Comparison of ENCODE assay signal across 37 cellular contexts in genomic region chr19:47534628-47535027, GRCh38. TPM values are rescaled to one million over a fixed set of nuclear protein-coding genes. Genes with fewer than 3 reads are reported as not detected.
A peak's percentile ranks its signal among the peaks of the same experiment; 100 is the strongest.
DNase-seq lines count a peak whose midpoint lies in the region; ATAC-seq, FAIRE-seq and TF ChIP-seq lines count a peak whose summit lies in the region.
"Had no signal": no experiment of that assay in that cellular context is flagged by ENCODE, and none has a peak within 500 bp of the region (broad histone marks: within the 10 kb centered on the region; RNA-seq: fewer than 3 reads in every experiment).

No MANE protein-coding gene starts in this region.

- DNase-seq in K562 (ENCODE audit: extremely low read depth in 1 of 4, low spot score in 3 of 4) (no peak), omental fat pad (ENCODE audit: low spot score) (no peak)
- DNase-seq: 8988T; ACHN; AML-193; BE2C; C1 segment of cervical spinal cord; Caco-2; Calu3; CD4-positive, alpha-beta memory T cell; CD4-positive, alpha-beta T cell; CD4-positive, CD25-positive, alpha-beta regulatory T cell; CD8-positive, alpha-beta memory T cell; CD8-positive, alpha-beta T cell; COR-L47; DMS 273 treated with DMSO at 0.1 percent for 48 hours; DMS153; DMS53; DMS79; DMS79 treated with DMSO at 0.1 percent for 48 hours; DND-41; EL had no signal

- H3K9ac ChIP-seq in K562 (ENCODE audit: insufficient read depth in 1 of 2, low read depth in 2 of 2, low read length in 2 of 2) = no peak overlapping the region
- H3K9ac ChIP-seq: BLaER1; BLaER1 treated with 17β-estradiol and CSF1 and Interleukin-3, amounts not matched to agents 10 nM and 100 nM had no signal

- POLR2A ChIA-PET in HEK293 (lab: Yijun Ruan, JAX) (interaction anchor here (0.7 kb wide), 1 partner anchor 49 kb away, joined by 3 read pairs; no protein-coding TSS in a partner anchor), K562 (lab: Yijun Ruan, JAX) (no interaction called here)

- BruUV-seq in K562 (replicated peaks; lab: Mats Ljungman, UMichigan) = no TSS peak

- TF ChIP-seq RAD21 in K562 (CRISPR knock-in tag; conservative IDR thresholded peaks at IDR 0.05 in 1 of 2, IDR thresholded peaks at IDR 0.05 in 1 of 2) = no peak

- H3K79me2 ChIP-seq in K562 (ENCODE audit: control insufficient read depth, insufficient read depth, low read length) = no peaks in the 10 kb centered on the region

- intact Hi-C loops in K562 (cut with micrococcal nuclease) = no loop called here

- TF ChIP-seq EP300 in K562 (IDR thresholded peaks at IDR 0.05; ENCODE audit: low read length) = no peak

- 0% methylated on average over 1 of the region's 1 CpG for WGBS in K562 (ENCODE audit: insufficient coverage, low coverage, missing lambda C conversion rate)

- no peak overlapping the region for H3K4me2 ChIP-seq in K562 (ENCODE audit: insufficient read depth, low read length)
- H3K4me2 ChIP-seq: A549; BLaER1; BLaER1 treated with 17β-estradiol and CSF1 and Interleukin-3, amounts not matched to agents 10 nM and 100 nM had no signal

- no peak for FAIRE-seq in K562 (lab: Jason Lieb, UNC)
- FAIRE-seq: A204.1, D721Med had no signal

- H3K36me3 ChIP-seq in HEK293 (ENCODE audit: control insufficient read depth in 2 of 2, insufficient read depth in 1 of 2, low read length in 2 of 2) (no peaks in the 10 kb centered on the region), K562 (ENCODE audit: control insufficient read depth, insufficient read depth, low read length) (no peaks in the 10 kb centered on the region)
- H3K36me3 ChIP-seq: BE2C; BLaER1; BLaER1 treated with 17β-estradiol and CSF1 and Interleukin-3, amounts not matched to agents 10 nM and 100 nM had no signal

- no peak overlapping the region for H2AFZ ChIP-seq in K562 (ENCODE audit: low read depth, low read length)

- no peak overlapping the region for H3K27ac ChIP-seq in HEK293 (ENCODE audit: extremely low read depth, low read depth, low read length)
- H3K27ac ChIP-seq in K562 (ENCODE audit: extremely low read depth, low read depth, low read length) = no peak overlapping the region
- H3K27ac ChIP-seq: 22Rv1; A549; BLaER1; BLaER1 treated with 17β-estradiol and CSF1 and Interleukin-3, amounts not matched to agents 10 nM and 100 nM; C4-2B had no signal

- TF ChIP-seq CTCF in HEK293 (tag by site-specific recombination; IDR thresholded peaks at IDR 0.05) (no peak), K562 (IDR thresholded peaks at IDR 0.05 in 2 of 3, conservative IDR thresholded peaks at IDR 0.05 in 1 of 3; ENCODE audit: insufficient read depth in 2 of 3, low read depth in 1 of 3, low read length in 3 of 3) (no peak), omental fat pad (IDR thresholded peaks at IDR 0.05) (no peak)

- in situ Hi-C loops in K562 (cut with MboI) = no loop called here

- H3K27me3 ChIP-seq in K562 (ENCODE audit: control insufficient read depth in 2 of 2, insufficient read depth in 2 of 2, low read length in 2 of 2) = no peaks in the 10 kb centered on the region; a peak in 1 of 5 replicates
- H3K27me3 ChIP-seq: BE2C had no signal

- ATAC-seq in K562 (no peak), GM21390 (IDR thresholded peaks at IDR 0.05; ENCODE audit: unreplicated experiment) (no peak), omental fat pad (ENCODE audit: low FRiP score) (no peak)
- ATAC-seq: A549; CD8-positive, alpha-beta T cell had no signal

- H4K20me1 ChIP-seq in K562 (replicated peaks; ENCODE audit: control insufficient read depth, insufficient read depth, low read length) = no peaks in the 10 kb centered on the region
- H4K20me1 ChIP-seq: BLaER1; BLaER1 treated with 17β-estradiol and CSF1 and Interleukin-3, amounts not matched to agents 10 nM and 100 nM had no signal

- no peak for TF ChIP-seq POLR2A in K562 (conservative IDR thresholded peaks at IDR 0.05)

- H3K4me3 ChIP-seq in HEK293 (ENCODE audit: low read depth, low read length) (no peak overlapping the region), K562 (no peak overlapping the region)
- H3K4me3 ChIP-seq: A549; BLaER1; BLaER1 treated with 17β-estradiol and CSF1 and Interleukin-3, amounts not matched to agents 10 nM and 100 nM had no signal

- H3K9me3 ChIP-seq in HEK293 (ENCODE audit: control insufficient read depth, insufficient read depth, low read depth, low read length) (no peaks in the 10 kb centered on the region), K562 (replicated peaks; ENCODE audit: control insufficient read depth, insufficient read depth, low read depth, low read length) (no peaks in the 10 kb centered on the region)
- H3K9me3 ChIP-seq: A549; BE2C; BLaER1; BLaER1 treated with 17β-estradiol and CSF1 and Interleukin-3, amounts not matched to agents 10 nM and 100 nM had no signal

- H3K4me1 ChIP-seq in HEK293 (ENCODE audit: control insufficient read depth, insufficient read depth, low read length) (no peaks in the 10 kb centered on the region), K562 (replicated peaks in 1 of 2; ENCODE audit: control insufficient read depth in 2 of 2, insufficient read depth in 2 of 2, low read length in 2 of 2) (peaks cover 13 to 22% of the 10 kb centered on the region in 2 experiments)
- H3K4me1 ChIP-seq: A549 had no signal

- H3K9me1 ChIP-seq in K562 (ENCODE audit: control insufficient read depth, insufficient read depth, low read length) = no peaks in the 10 kb centered on the region

- CTCF ChIA-PET in HEK293 (lab: Yijun Ruan, JAX) = interaction anchor here (0.6 to 5.1 kb wide), 3 partner anchors 19 to 233 kb away, joined by 3 to 19 read pairs (median 3); partner anchors contain the start of gene NAPA
- CTCF ChIA-PET in K562 (lab: Yijun Ruan, JAX; ENCODE audit: low intra/inter-chr PET ratio) = no interaction called here

TF ChIP-seq in K562, 482 proteins besides CTCF, POLR2A, EP300 and RAD21 (continues in another document):
- no peak for TF ChIP-seq ZNF766 (CRISPR knock-in tag; conservative IDR thresholded peaks at IDR 0.05)
- peak; percentile 62 for TF ChIP-seq ZNF316 (IDR thresholded peaks at IDR 0.05)

RNA-seq across cellular contexts. Expression of gene NAPA, which starts 19.8 kb away (rescaled TPM):
- 45.2 and 101 TPM in 2 replicates for total RNA-seq in K562 (2011; cell fraction: chromatin; rRNA removed; ENCODE audit: low replicate concordance)
- 60.4 and 69.0 TPM in 2 replicates for total RNA-seq in K562 (2011; cell fraction: nucleolus; rRNA removed)
- total RNA-seq in K562 (2011; cell fraction: nucleoplasm; rRNA removed) = 46.8 and 63.8 TPM in 2 replicates
- total RNA-seq in K562 (2014; rRNA removed) (98.6 and 103 TPM in 2 replicates), K562 (2014; rRNA removed; fragmentation: Illumina TruSeq; extraction: Trizol) (23.3 and 25.7 TPM in 2 replicates), K562 (2015; rRNA removed; fragmentation: Illumina TruSeq; extraction: Trizol) (49.3 and 49.4 TPM in 2 replicates), K562 (2021) (88.5 and 92.6 TPM in 2 replicates), omental fat pad (10 to 100 TPM; 77.5 to 83.6 (median 81.0) TPM)
- polyA plus RNA-seq in K562 (2011; rRNA removed) (77.5 and 115 TPM in 2 replicates), K562 (2014; fragmentation: Illumina TruSeq; extraction: Trizol) (82.2 and 88.2 TPM in 2 replicates), K562 (2014; fragmentation: Nextera tagmentation; extraction: Ambion mirVana) (10 to 100 TPM in 1 of 2 experiments, 1 to 10 TPM in 1; 5.4 to 22.4 TPM), K562 (2014; rRNA removed) (79.3 and 91.8 TPM in 2 replicates)
- 74.7 and 132 TPM in 2 replicates for polyA plus RNA-seq in K562 (2011; cell fraction: cytosol; rRNA removed)
- polyA plus RNA-seq in K562 (2011; cell fraction: nucleus; rRNA removed) = 52.5 and 61.2 TPM in 2 replicates
- 72.3 and 117 TPM in 2 replicates for polyA plus RNA-seq in K562 (2012)
- polyA minus RNA-seq in K562 (2011; rRNA and poly(A)+ RNA removed) = 66.5 and 83.7 TPM in 2 replicates
- 79.6 and 85.6 TPM in 2 replicates for polyA minus RNA-seq in K562 (2011; cell fraction: cytosol; rRNA and poly(A)+ RNA removed)
- 26.5 and 37.7 TPM in 2 replicates for polyA minus RNA-seq in K562 (2011; cell fraction: nucleus; rRNA and poly(A)+ RNA removed)

RNA-seq across cellular contexts. Expression of gene ZNF541, which starts 38.3 kb away (rescaled TPM):
- total RNA-seq in K562 (2011; cell fraction: chromatin; rRNA removed; ENCODE audit: low replicate concordance) = not detected in 2 replicates
- not detected in 2 replicates for total RNA-seq in K562 (2011; cell fraction: nucleolus; rRNA removed)
- not detected in 2 replicates for total RNA-seq in K562 (2011; cell fraction: nucleoplasm; rRNA removed)
- 0.09 and 0.12 TPM in 2 replicates for total RNA-seq in K562 (2014; rRNA removed)
- total RNA-seq in K562 (2014; rRNA removed; fragmentation: Illumina TruSeq; extraction: Trizol) = 0.03 and 0.04 TPM in 2 replicates
- total RNA-seq in K562 (2015; rRNA removed; fragmentation: Illumina TruSeq; extraction: Trizol) = 0.08 and 0.11 TPM in 2 replicates
- total RNA-seq in K562 (2021) = 0.04 and 0.16 TPM in 2 replicates
- 0.06 and 0.15 TPM in 2 replicates for polyA plus RNA-seq in K562 (2011; rRNA removed)
- 0.10 and 0.15 TPM in 2 replicates for polyA plus RNA-seq in K562 (2011; cell fraction: cytosol; rRNA removed)
- 0.07 TPM in 1 of 2 replicates, not detected in the other for polyA plus RNA-seq in K562 (2011; cell fraction: nucleus; rRNA removed)
- polyA plus RNA-seq in K562 (2012) = 0.14 and 0.37 TPM in 2 replicates
- 0.07 TPM in 1 of 2 replicates, not detected in the other for polyA plus RNA-seq in K562 (2014; fragmentation: Illumina TruSeq; extraction: Trizol)
- polyA plus RNA-seq in K562 (2014; fragmentation: Nextera tagmentation; extraction: Ambion mirVana) = under 1 TPM in 1 of 2 experiments, not detected in 1; 0.04 TPM
- 0.03 and 0.04 TPM in 2 replicates for polyA plus RNA-seq in K562 (2014; rRNA removed)
- polyA minus RNA-seq in K562 (2011; rRNA and poly(A)+ RNA removed) = not detected in 2 replicates
- not detected in 2 replicates for polyA minus RNA-seq in K562 (2011; cell fraction: cytosol; rRNA and poly(A)+ RNA removed)
- polyA minus RNA-seq in K562 (2011; cell fraction: nucleus; rRNA and poly(A)+ RNA removed) = not detected in 2 replicates
- total RNA-seq in omental fat pad = 1 to 10 TPM in 1 of 4 donors, under 1 TPM in 3; 0.37 to 1.2 (median 0.46) TPM
- total RNA-seq: A172, A673, B cell, Caco-2, Calu3, Daoy had no signal
- polyA plus RNA-seq: A549, AG04450, CD14-positive monocyte had no signal

RNA-seq across cellular contexts. Expression of gene KPTN, which starts 50.6 kb away (rescaled TPM):
- total RNA-seq in K562 (2011; cell fraction: chromatin; rRNA removed; ENCODE audit: low replicate concordance) = 6.2 and 16.4 TPM in 2 replicates
- 13.6 and 14.7 TPM in 2 replicates for total RNA-seq in K562 (2011; cell fraction: nucleolus; rRNA removed)
- total RNA-seq in K562 (2011; cell fraction: nucleoplasm; rRNA removed) = 7.3 and 7.6 TPM in 2 replicates
- total RNA-seq in K562 (2014; rRNA removed) = 8.5 and 11.9 TPM in 2 replicates
- total RNA-seq in K562 (2014; rRNA removed; fragmentation: Illumina TruSeq; extraction: Trizol) = 4.9 and 6.4 TPM in 2 replicates
- 7.8 and 8.0 TPM in 2 replicates for total RNA-seq in K562 (2015; rRNA removed; fragmentation: Illumina TruSeq; extraction: Trizol)
- total RNA-seq in K562 (2021) = 14.3 and 16.3 TPM in 2 replicates
- 10.0 and 10.5 TPM in 2 replicates for polyA plus RNA-seq in K562 (2011; rRNA removed)
- 9.7 and 17.1 TPM in 2 replicates for polyA plus RNA-seq in K562 (2011; cell fraction: cytosol; rRNA removed)
- 28.4 and 49.7 TPM in 2 replicates for polyA plus RNA-seq in K562 (2011; cell fraction: nucleus; rRNA removed)
- polyA plus RNA-seq in K562 (2012) = 11.8 and 12.7 TPM in 2 replicates
- 12.3 and 18.2 TPM in 2 replicates for polyA plus RNA-seq in K562 (2014; fragmentation: Illumina TruSeq; extraction: Trizol)
- 1 to 10 TPM in 1 of 2 experiments, under 1 TPM in 1; 0.56 to 2.7 TPM for polyA plus RNA-seq in K562 (2014; fragmentation: Nextera tagmentation; extraction: Ambion mirVana)
- polyA plus RNA-seq in K562 (2014; rRNA removed) = 16.2 and 18.6 TPM in 2 replicates
- polyA minus RNA-seq in K562 (2011; rRNA and poly(A)+ RNA removed) = 2.6 and 4.0 TPM in 2 replicates
- polyA minus RNA-seq in K562 (2011; cell fraction: cytosol; rRNA and poly(A)+ RNA removed) = 2.9 and 5.1 TPM in 2 replicates
- 2.8 TPM in 2 replicates for polyA minus RNA-seq in K562 (2011; cell fraction: nucleus; rRNA and poly(A)+ RNA removed)
- 1 to 10 TPM; 4.4 to 7.6 (median 5.5) TPM for total RNA-seq in omental fat pad
